Comparison of ENCODE assay signal across 9 cellular contexts in the genomic region with DNA sequence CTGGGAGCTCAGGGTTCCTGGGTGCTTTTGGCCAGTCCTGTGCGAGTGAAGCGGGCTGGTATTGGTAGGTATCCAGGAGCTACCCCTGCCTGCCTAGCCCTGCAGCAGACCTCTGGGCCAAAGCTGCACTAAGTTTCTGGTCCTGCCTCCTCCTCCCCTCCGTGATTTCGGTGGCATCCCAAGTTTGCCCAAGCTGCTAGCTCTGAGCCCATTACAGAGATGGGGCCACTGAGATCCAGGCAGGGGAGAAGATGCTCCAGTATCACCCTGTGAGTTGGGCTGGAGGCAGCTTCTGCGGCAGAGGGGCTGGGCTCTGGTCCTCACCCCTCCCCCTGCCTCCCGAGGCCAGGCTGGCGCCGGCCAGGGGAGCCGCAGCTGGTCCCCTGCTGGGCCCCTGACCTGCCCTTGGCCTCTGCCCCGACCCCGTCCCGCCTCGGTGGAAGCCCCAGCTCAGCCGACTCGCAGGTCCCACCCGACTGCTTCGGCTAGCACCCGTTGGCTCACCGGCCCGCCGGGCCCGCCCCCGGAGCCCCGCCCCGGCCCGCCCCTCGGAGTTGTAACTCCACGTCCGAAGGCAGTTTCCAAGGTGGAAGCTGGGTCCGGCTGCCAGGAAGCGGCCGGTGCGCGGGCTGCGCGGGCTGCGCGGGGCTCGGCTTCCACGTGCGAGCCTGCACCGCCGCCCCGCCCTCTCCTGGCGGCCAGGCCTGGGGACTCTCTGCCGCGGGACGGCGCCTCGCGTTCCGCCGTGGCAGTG. TPM values are rescaled to one million over a fixed set of nuclear protein-coding genes. Genes with fewer than 3 reads are reported as not detected.
DNase-seq lines count a peak whose midpoint lies in the region; ATAC-seq and TF ChIP-seq lines count a peak whose summit lies in the region.
"Had no signal": no experiment of that assay in that cellular context is flagged by ENCODE, and none has a peak within 500 bp of the region (broad histone marks: within the 10 kb centered on the region; RNA-seq: fewer than 3 reads in every experiment).

Gene DUSP9 (plus strand): TSS at position 584 of the 754 bp plus-strand sequence. CDS start 751 bp downstream, outside the sequence.

- peak within 1 kb of the TSS; percentile 29; the same call in 1 of the 2 replicates for H3K4me3 Mint-ChIP-seq in WTC11

- no peaks in the 10 kb centered on the region for H3K9me3 Mint-ChIP-seq in WTC11

- H3K27ac ChIP-seq in vagina: no peak within 1 kb of the TSS

- H3K36me3 Mint-ChIP-seq in WTC11: no peaks in the 10 kb centered on the region

- POLR2A ChIA-PET in WTC11 (lab: Charles Lee): interaction anchor here (0.6 kb wide), 1 partner anchor 12 kb away, joined by 3 read pairs; no protein-coding TSS in a partner anchor

- DNase-seq in Right ventricle myocardium inferior (ENCODE audit: missing footprints): peak; percentile 46
- no peak for DNase-seq in cardiac septum (ENCODE audit: low spot score)
- peak; percentile 49 for DNase-seq in WTC11 (ENCODE audit: low spot score)
- DNase-seq in iPS-NIHi7 (ENCODE audit: extremely low spot score): peak; percentile 67
- no peak for DNase-seq in vagina (ENCODE audit: extremely low spot score in 2 of 2)
- DNase-seq in T-helper 1 cell: no peak

- intact Hi-C loops in Right ventricle myocardium inferior (cut with DNase I): loop anchor here (5.0 kb wide), 1 partner anchor 89 kb away; no protein-coding TSS in a partner anchor
- intact Hi-C loops in cardiac septum (cut with DNase I): no loop called here
- intact Hi-C loops in vagina (cut with DNase I): no loop called here

- peaks cover 7% of the 10 kb centered on the region for H3K4me1 ChIP-seq in vagina

- no peak for TF ChIP-seq POLR2A in vagina (IDR thresholded peaks at IDR 0.05)

- TF ChIP-seq CTCF in WTC11 (IDR thresholded peaks at IDR 0.05) (no peak), vagina (IDR thresholded peaks at IDR 0.05) (no peak)

- peaks cover 69% of the 10 kb centered on the region for H3K27me3 Mint-ChIP-seq in WTC11 (ENCODE audit: low read depth)

- H3K27me3 ChIP-seq in vagina: peaks cover 4% of the 10 kb centered on the region

- CTCF ChIA-PET in WTC11 (lab: Charles Lee): interaction anchor here (0.6 to 10.6 kb wide), 11 partner anchors 10 to 292 kb away, joined by 3 to 153 read pairs (median 8); partner anchors contain the start of gene SLC6A8

- ATAC-seq in Right ventricle myocardium inferior: peak; percentile 28
- peak; percentile 20 for ATAC-seq in WTC11
- ATAC-seq in HG03139 (IDR thresholded peaks at IDR 0.05; ENCODE audit: unreplicated experiment): no peak
- ATAC-seq in HG02678 (IDR thresholded peaks at IDR 0.05; ENCODE audit: unreplicated experiment): no peak
- ATAC-seq: GM12878 had no signal

- H3K27ac Mint-ChIP-seq in WTC11: no peak within 1 kb of the TSS

- H3K4me1 Mint-ChIP-seq in WTC11: peaks cover 5% of the 10 kb centered on the region; the same call in 1 of the 2 replicates

- H3K9me3 ChIP-seq in vagina: no peaks in the 10 kb centered on the region

- H3K4me3 ChIP-seq in vagina: peak within 1 kb of the TSS; percentile 2 to 30
- H3K4me3 ChIP-seq: GM12878 had no signal

- no peaks in the 10 kb centered on the region for H3K36me3 ChIP-seq in vagina

TF ChIP-seq in WTC11, 78 proteins besides CTCF, POLR2A, EP300 and RAD21:
- TF ChIP-seq GABPB1 (CRISPR knock-in tag; IDR thresholded peaks at IDR 0.05): 0 out of 2 replicates have a peak, but pooled peaks have one; percentile 43
- TF ChIP-seq ERG (CRISPR knock-in tag; IDR thresholded peaks at IDR 0.05): no peak
- TF ChIP-seq GTF2I (CRISPR knock-in tag; conservative IDR thresholded peaks at IDR 0.05): peak; percentile 74; the same call in 1 of the 2 replicates

RNA-seq across cellular contexts. Expression of gene DUSP9, which starts in this region (rescaled TPM):
- total RNA-seq in Right ventricle myocardium inferior: 0.19 TPM
- not detected for total RNA-seq in cardiac septum
- 2.5 to 2.8 TPM (median 2.5 TPM) in 3 replicates for total RNA-seq in WTC11 (2021)
- 0.74 TPM for total RNA-seq in vagina

Comparison
In these comparisons a context has a peak if more than half of its experiments do, and no peak if none do; other contexts are left out.
1. Peak in DNase-seq and ATAC-seq in Right ventricle myocardium inferior; RNA of the gene not detected or under 1 TPM.
2. DNase-seq: peak in WTC11 (single experiment) and iPS-NIHi7 (single experiment); none in cardiac septum (single experiment), vagina (0 of 2) and T-helper 1 cell (0 of 5).